In genomic region chr5:150457562-150458240, GRCh38 we compare ENCODE assay signal across 12 cellular contexts. TPM values are rescaled to one million over a fixed set of nuclear protein-coding genes. Genes with fewer than 3 reads are reported as not detected.
A peak's percentile ranks its signal among the peaks of the same experiment; 100 is the strongest.
DNase-seq lines count a peak whose midpoint lies in the region; ATAC-seq and TF ChIP-seq lines count a peak whose summit lies in the region.
"Had no signal": no experiment of that assay in that cellular context is flagged by ENCODE, and none has a peak within 500 bp of the region (broad histone marks: within the 10 kb centered on the region; RNA-seq: fewer than 3 reads in every experiment).

No MANE protein-coding gene starts in this region.

- intact Hi-C loops in aorta (cut with DNase I), result loop anchor here (5.0 to 10.0 kb wide), 5 partner anchors 65 to 387 kb away; partner anchors contain the start of gene IRGM (in 1 of the 2)
- intact Hi-C loops in prostate gland (cut with DNase I), result no loop called here
- intact Hi-C loops in body of pancreas (cut with DNase I), result loop anchor here (5.0 to 10.0 kb wide), 2 partner anchors 85 to 197 kb away; no protein-coding TSS in a partner anchor

- no peaks in the 10 kb centered on the region for H3K36me3 Mint-ChIP-seq in stimulated activated naive CD8-positive, alpha-beta T cell treated with anti-CD3 and anti-CD28 coated beads, Interleukin-15, Interleukin-2, amounts not matched to agents 100 ng/mL and 50 ng/mL, for 24 hours (ENCODE audit: low read depth)
- peaks cover 2% of the 10 kb centered on the region for H3K36me3 Mint-ChIP-seq in T-helper 17 cell (ENCODE audit: low read depth)
- no peaks in the 10 kb centered on the region for H3K36me3 Mint-ChIP-seq in endothelial cell (ENCODE audit: low read depth, unreplicated experiment)
- H3K36me3 Mint-ChIP-seq: immature natural killer cell had no signal

- TF ChIP-seq POLR2A in prostate gland (IDR thresholded peaks at IDR 0.05) (no peak), body of pancreas (IDR thresholded peaks at IDR 0.05) (no peak)

- no peak for DNase-seq in stimulated activated naive CD8-positive, alpha-beta T cell treated with anti-CD3 and anti-CD28 coated beads, Interleukin-15, Interleukin-2, amounts not matched to agents 100 U/mL and 50 U/mL, for 24 hours
- DNase-seq in T-helper 17 cell, result no peak
- no peak for DNase-seq in endothelial cell (ENCODE audit: low spot score)
- DNase-seq in aorta, result no peak
- DNase-seq in prostate gland (ENCODE audit: low spot score), result no peak
- no peak for DNase-seq in body of pancreas
- DNase-seq: activated CD4-positive, alpha-beta T cell treated with anti-CD3 and anti-CD28 coated beads, Interleukin-2, amount 50 U/mL, for 1 hour; immature natural killer cell; mammary epithelial cell; NCI-H774 had no signal

- H3K36me3 ChIP-seq in aorta (ENCODE audit: control insufficient read depth in 1 of 2, insufficient read depth in 2 of 2, low read length in 1 of 2), result no peaks in the 10 kb centered on the region
- no peaks in the 10 kb centered on the region for H3K36me3 ChIP-seq in prostate gland
- H3K36me3 ChIP-seq in body of pancreas (replicated peaks in 1 of 2; ENCODE audit: insufficient read depth in 1 of 2, low read depth in 2 of 2), result no peaks in the 10 kb centered on the region

- no peaks in the 10 kb centered on the region for H3K4me1 ChIP-seq in aorta (ENCODE audit: control insufficient read depth in 1 of 2, insufficient read depth in 2 of 2, low read length in 2 of 2)
- H3K4me1 ChIP-seq in prostate gland (replicated peaks), result no peaks in the 10 kb centered on the region
- H3K4me1 ChIP-seq in body of pancreas, result peaks cover 3% of the 10 kb centered on the region

- WGBS in aorta, 2 donors, result 87 to 94% methylated on average over 16 of the region's 16 CpGs
- WGBS in prostate gland, result 82% methylated on average over 16 of the region's 16 CpGs
- WGBS in body of pancreas, 2 donors, result 76 to 86% methylated on average over 15 of the region's 16 CpGs

- H3K27me3 Mint-ChIP-seq in stimulated activated naive CD8-positive, alpha-beta T cell treated with anti-CD3 and anti-CD28 coated beads, Interleukin-15, Interleukin-2, amounts not matched to agents 100 ng/mL and 50 ng/mL, for 24 hours, result no peaks in the 10 kb centered on the region
- H3K27me3 Mint-ChIP-seq in T-helper 17 cell (no peaks in the 10 kb centered on the region), endothelial cell (ENCODE audit: unreplicated experiment) (peaks cover 6% of the 10 kb centered on the region)

- H3K9me3 Mint-ChIP-seq in stimulated activated naive CD8-positive, alpha-beta T cell treated with anti-CD3 and anti-CD28 coated beads, Interleukin-15, Interleukin-2, amounts not matched to agents 100 ng/mL and 50 ng/mL, for 24 hours, result no peaks in the 10 kb centered on the region
- H3K9me3 Mint-ChIP-seq in endothelial cell (ENCODE audit: unreplicated experiment), result no peaks in the 10 kb centered on the region
- H3K9me3 Mint-ChIP-seq: immature natural killer cell had no signal

- no peaks in the 10 kb centered on the region for H3K27me3 ChIP-seq in aorta (ENCODE audit: control insufficient read depth in 1 of 2, insufficient read depth in 2 of 2, low read length in 1 of 2)
- H3K27me3 ChIP-seq in prostate gland (replicated peaks; ENCODE audit: insufficient read depth), result no peaks in the 10 kb centered on the region
- H3K27me3 ChIP-seq in body of pancreas, result no peaks in the 10 kb centered on the region

- peak overlapping the region; percentile 86 for H3K27ac Mint-ChIP-seq in stimulated activated naive CD8-positive, alpha-beta T cell treated with anti-CD3 and anti-CD28 coated beads, Interleukin-15, Interleukin-2, amounts not matched to agents 100 ng/mL and 50 ng/mL, for 24 hours
- H3K27ac Mint-ChIP-seq in T-helper 17 cell (peak overlapping the region; percentile 37), endothelial cell (ENCODE audit: unreplicated experiment) (peak overlapping the region; percentile 61)

- no peak overlapping the region for H3K4me3 Mint-ChIP-seq in stimulated activated naive CD8-positive, alpha-beta T cell treated with anti-CD3 and anti-CD28 coated beads, Interleukin-15, Interleukin-2, amounts not matched to agents 100 ng/mL and 50 ng/mL, for 24 hours
- H3K4me3 Mint-ChIP-seq in T-helper 17 cell, result no peak overlapping the region
- H3K4me3 Mint-ChIP-seq in endothelial cell (ENCODE audit: unreplicated experiment), result no peak overlapping the region

- ATAC-seq in stimulated activated naive CD8-positive, alpha-beta T cell treated with anti-CD3 and anti-CD28 coated beads, Interleukin-15, Interleukin-2, amounts not matched to agents 100 U/mL and 50 U/mL, for 24 hours, result no peak
- ATAC-seq in T-helper 17 cell (no peak), aorta (ENCODE audit: low FRiP score) (peak; percentile 12), body of pancreas (no peak), HG03460 (IDR thresholded peaks at IDR 0.05; ENCODE audit: unreplicated experiment) (no peak)

- peaks cover 35% of the 10 kb centered on the region for H3K4me1 Mint-ChIP-seq in stimulated activated naive CD8-positive, alpha-beta T cell treated with anti-CD3 and anti-CD28 coated beads, Interleukin-15, Interleukin-2, amounts not matched to agents 100 ng/mL and 50 ng/mL, for 24 hours (ENCODE audit: low read depth)
- H3K4me1 Mint-ChIP-seq in T-helper 17 cell, result peaks cover 18% of the 10 kb centered on the region
- H3K4me1 Mint-ChIP-seq in endothelial cell (ENCODE audit: unreplicated experiment), result peaks cover 33% of the 10 kb centered on the region

- H3K27ac ChIP-seq in aorta (ENCODE audit: low read depth in 1 of 2, low read length in 2 of 2), result no peak overlapping the region
- no peak overlapping the region for H3K27ac ChIP-seq in prostate gland
- H3K27ac ChIP-seq in body of pancreas, result no peak overlapping the region

- TF ChIP-seq CTCF in endothelial cell (IDR thresholded peaks at IDR 0.05; ENCODE audit: unreplicated experiment) (no peak), prostate gland (IDR thresholded peaks at IDR 0.05) (no peak), body of pancreas (IDR thresholded peaks at IDR 0.05) (no peak)

- no peaks in the 10 kb centered on the region for H3K9me3 ChIP-seq in T-helper 17 cell (ENCODE audit: control insufficient read depth, low read length, poor library complexity, severe bottlenecking)
- H3K9me3 ChIP-seq in aorta (ENCODE audit: control insufficient read depth, low read length), result no peaks in the 10 kb centered on the region
- no peaks in the 10 kb centered on the region for H3K9me3 ChIP-seq in prostate gland
- no peaks in the 10 kb centered on the region for H3K9me3 ChIP-seq in body of pancreas

- H3K4me3 ChIP-seq in aorta (ENCODE audit: low read length in 2 of 2) (no peak overlapping the region), prostate gland (no peak overlapping the region), body of pancreas (no peak overlapping the region)

RNA-seq across cellular contexts. Expression of gene RPS14, which starts 8.2 kb away (rescaled TPM):
- total RNA-seq in T-helper 17 cell (1,000 to 10,000 TPM; 3,455 to 4,953 TPM), endothelial cell (ENCODE audit: unreplicated experiment) (2,784 TPM), aorta (1,000 to 10,000 TPM; 1,419 to 1,480 TPM), prostate gland (1,000 to 10,000 TPM; 1,708 to 3,672 TPM), body of pancreas (1,000 to 10,000 TPM; 1,348 to 2,916 TPM)
- polyA plus RNA-seq in aorta, result 1,000 to 10,000 TPM; 3,586 to 6,043 TPM

RNA-seq across cellular contexts. Expression of gene CD74, which starts 45.0 kb away (rescaled TPM):
- total RNA-seq in T-helper 17 cell (100 to 1,000 TPM; 477 to 721 TPM), endothelial cell (ENCODE audit: unreplicated experiment) (170 TPM), aorta (1,000 to 10,000 TPM in 1 of 2 donors, 100 to 1,000 TPM in 1; 677 to 1,639 TPM), prostate gland (100 to 1,000 TPM; 425 to 612 TPM), body of pancreas (100 to 1,000 TPM; 130 to 405 TPM)
- 100 to 1,000 TPM; 114 to 361 TPM for polyA plus RNA-seq in aorta

RNA-seq across cellular contexts. Expression of gene NDST1, which starts 50.2 kb away (rescaled TPM):
- total RNA-seq in T-helper 17 cell, result 10 to 100 TPM in 1 of 2 donors, 1 to 10 TPM in 1; 2.2 to 13.7 TPM
- total RNA-seq in endothelial cell (ENCODE audit: unreplicated experiment), result 178 TPM
- 100 to 1,000 TPM in 1 of 2 donors, 10 to 100 TPM in 1; 74.0 to 116 TPM for total RNA-seq in aorta
- polyA plus RNA-seq in aorta, result 10 to 100 TPM; 10.4 to 12.1 TPM
- total RNA-seq in prostate gland, result 100 to 1,000 TPM in 1 of 2 donors, 10 to 100 TPM in 1; 65.8 to 175 TPM
- total RNA-seq in body of pancreas, result 10 to 100 TPM; 37.6 to 56.0 TPM
